Comparison of ENCODE assay signal across 8 cellular contexts in the genomic region with DNA sequence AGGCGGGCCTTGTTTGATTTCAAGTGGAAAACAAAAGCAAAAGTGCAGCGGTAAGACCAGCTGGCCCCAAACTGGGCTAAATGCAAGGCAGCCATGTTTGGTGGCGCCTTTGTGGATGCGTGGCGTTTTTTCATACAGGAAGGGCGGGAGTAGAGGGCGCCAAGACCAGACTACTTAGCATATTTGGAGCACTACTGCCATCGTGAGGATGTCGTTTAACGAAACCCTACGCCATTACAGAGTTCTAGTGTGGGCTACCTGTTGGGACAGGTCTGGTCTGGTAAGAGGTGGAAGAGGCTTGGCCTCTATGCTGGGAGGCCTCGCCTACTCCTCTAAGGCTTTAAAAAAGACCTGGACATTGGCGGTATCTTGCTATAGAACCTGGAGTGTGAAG.
DNase-seq lines count a peak whose midpoint lies in the region; ATAC-seq, FAIRE-seq and TF ChIP-seq lines count a peak whose summit lies in the region.

No MANE protein-coding gene starts in this region.

- TF ChIP-seq CTCF in liver (IDR thresholded peaks at IDR 0.05; ENCODE audit: low read depth, low read length, missing input control): peak; percentile 47
- TF ChIP-seq CTCF in HepG2 (CRISPR knock-in tag; IDR thresholded peaks at IDR 0.05): no peak
- peak in 2 of 3 donors; percentile 30 to 69 for TF ChIP-seq CTCF in breast epithelium (IDR thresholded peaks at IDR 0.05)

- ATAC-seq in HepG2: no peak
- no peak for ATAC-seq in HG03521 (IDR thresholded peaks at IDR 0.05; ENCODE audit: unreplicated experiment)

- H3K9me3 ChIP-seq in liver (ENCODE audit: control insufficient read depth in 4 of 4, low read length in 3 of 4) (no peaks in the 10 kb centered on the region), HepG2 (ENCODE audit: low read length) (no peaks in the 10 kb centered on the region), breast epithelium (no peaks in the 10 kb centered on the region)

- POLR2A ChIA-PET in HepG2 (lab: Yijun Ruan, JAX): no interaction called here

- no peaks in the 10 kb centered on the region for H3K79me2 ChIP-seq in HepG2 (ENCODE audit: insufficient read depth, low read length)

- intact Hi-C loops in HepG2 (cut with micrococcal nuclease; ENCODE audit: unreplicated experiment) (no loop called here), breast epithelium (cut with DNase I; ENCODE audit: low total_unique reads) (no loop called here), posterior cingulate gyrus (cut with DNase I) (no loop called here)

- no peak overlapping the region for H3K4me2 ChIP-seq in HepG2 (ENCODE audit: low read depth, low read length)

- TF ChIP-seq EP300 in HepG2 (IDR thresholded peaks at IDR 0.05; ENCODE audit: low read depth in 2 of 2, low read length in 2 of 2): no peak
- no peak for TF ChIP-seq EP300 in HepG2 (CRISPR knock-in tag; IDR thresholded peaks at IDR 0.05; ENCODE audit: borderline replicate concordance)

- BruUV-seq in HepG2 (replicated peaks; lab: Mats Ljungman, UMichigan): no TSS peak

- H2AFZ ChIP-seq in HepG2 (ENCODE audit: low read length): no peak overlapping the region

- in situ Hi-C loops in HepG2 (cut with HindIII; ENCODE audit: extremely low pct_ligation_motif_present, low pct_unique_long_range_greater_than_20kb): no loop called here

- H3K4me3 ChIP-seq in liver (ENCODE audit: low read depth in 1 of 3, low read length in 3 of 3) (peak overlapping the region in 2 of 3 donors; percentile 63 to 77), HepG2 (replicated peaks in 1 of 3; ENCODE audit: insufficient read depth in 1 of 3, low read depth in 2 of 3, low read length in 3 of 3) (no peak overlapping the region), breast epithelium (peak overlapping the region in 2 of 3 donors; percentile 49 to 65)

- DNase-seq in HepG2 (ENCODE audit: low spot score) (no peak), NCI-H1417 treated with DMSO at 0.1 percent for 48 hours (lab: John Stamatoyannopoulos, UW) (peak; percentile 75), breast epithelium (ENCODE audit: low spot score in 2 of 2) (peak in 1 of 2 donors; percentile 94), posterior cingulate gyrus (peak in 7 of 10 donors; percentile 75 to 98 (median 87)), germinal center (ENCODE audit: low spot score) (no peak), DMS153 treated with DMSO at 0.1 percent for 48 hours (lab: John Stamatoyannopoulos, UW; ENCODE audit: unreplicated experiment) (no peak)

- 93% methylated on average over 13 of the region's 13 CpGs for WGBS in liver
- 99% methylated on average over 7 of the region's 13 CpGs for WGBS in HepG2 (ENCODE audit: low lambda C conversion rate)

- H3K4me1 ChIP-seq in liver (ENCODE audit: control insufficient read depth in 4 of 4, insufficient read depth in 4 of 4, low read length in 3 of 4): peaks cover 0 to 35% (median 22%) of the 10 kb centered on the region in 4 donors
- H3K4me1 ChIP-seq in HepG2 (ENCODE audit: insufficient read depth, low read length): no peaks in the 10 kb centered on the region
- H3K4me1 ChIP-seq in breast epithelium: no peaks in the 10 kb centered on the region

- TF ChIP-seq POLR2A in HepG2 (IDR thresholded peaks at IDR 0.05; ENCODE audit: insufficient read depth in 1 of 2, low read depth in 2 of 2, low read length in 2 of 2) (no peak), breast epithelium (IDR thresholded peaks at IDR 0.05) (no peak)

- H3K27me3 ChIP-seq in liver (ENCODE audit: control insufficient read depth in 4 of 4, insufficient read depth in 4 of 4, low read length in 3 of 4) (no peaks in the 10 kb centered on the region), HepG2 (ENCODE audit: control insufficient read depth in 1 of 2, insufficient read depth in 2 of 2, low read length in 2 of 2) (no peaks in the 10 kb centered on the region), breast epithelium (peaks cover 0 to 14% of the 10 kb centered on the region in 2 donors)

- H3K36me3 ChIP-seq in liver (ENCODE audit: control insufficient read depth in 4 of 4, insufficient read depth in 3 of 4, low read depth in 1 of 4, low read length in 3 of 4): peaks cover 0 to 2% (median 0%) of the 10 kb centered on the region in 4 donors
- H3K36me3 ChIP-seq in HepG2 (replicated peaks in 1 of 2; ENCODE audit: control insufficient read depth in 1 of 2, insufficient read depth in 2 of 2, low read length in 2 of 2): peaks cover 1 to 15% of the 10 kb centered on the region in 2 experiments; a peak in 1 of 5 replicates
- H3K36me3 ChIP-seq in breast epithelium: no peaks in the 10 kb centered on the region

- no peak for FAIRE-seq in HepG2 (lab: Jason Lieb, UNC)

- H4K20me1 ChIP-seq in HepG2 (ENCODE audit: insufficient read depth, low read length): no peaks in the 10 kb centered on the region

- H3K27ac ChIP-seq in liver (ENCODE audit: low read depth in 1 of 2, low read length in 2 of 2) (peak overlapping the region in 1 of 2 donors; percentile 13), HepG2 (ENCODE audit: extremely low read length, insufficient read depth, low read length) (no peak overlapping the region), breast epithelium (peak overlapping the region; percentile 85 to 87)

- TF ChIP-seq RAD21 in liver (IDR thresholded peaks at IDR 0.05): peak in 1 of 2 donors; percentile 90
- no peak for TF ChIP-seq RAD21 in HepG2 (CRISPR knock-in tag; IDR thresholded peaks at IDR 0.05)

- no peak overlapping the region for H3K9ac ChIP-seq in liver (ENCODE audit: low read depth in 1 of 2, low read length in 2 of 2)
- H3K9ac ChIP-seq in HepG2 (ENCODE audit: insufficient read depth, low read depth, low read length): no peak overlapping the region

- CTCF ChIA-PET in HepG2 (lab: Yijun Ruan, JAX; ENCODE audit: low intra/inter-chr PET ratio, low total read pairs): no interaction called here

TF ChIP-seq in liver, 16 proteins besides CTCF, POLR2A, EP300 and RAD21 (continues in another document):
- TF ChIP-seq FOXA2 (IDR thresholded peaks at IDR 0.05) (no peak), HNF4G (IDR thresholded peaks at IDR 0.05) (no peak), FOXA1 (IDR thresholded peaks at IDR 0.05) (no peak), RXRA (IDR thresholded peaks at IDR 0.05) (peak in 1 of 2 donors; percentile 46), YY1 (IDR thresholded peaks at IDR 0.05) (no peak), NR2F2 (IDR thresholded peaks at IDR 0.05) (no peak), JUND (IDR thresholded peaks at IDR 0.05) (no peak), TAF1 (conservative IDR thresholded peaks at IDR 0.05) (no peak)
- TF ChIP-seq, protein P1, sequence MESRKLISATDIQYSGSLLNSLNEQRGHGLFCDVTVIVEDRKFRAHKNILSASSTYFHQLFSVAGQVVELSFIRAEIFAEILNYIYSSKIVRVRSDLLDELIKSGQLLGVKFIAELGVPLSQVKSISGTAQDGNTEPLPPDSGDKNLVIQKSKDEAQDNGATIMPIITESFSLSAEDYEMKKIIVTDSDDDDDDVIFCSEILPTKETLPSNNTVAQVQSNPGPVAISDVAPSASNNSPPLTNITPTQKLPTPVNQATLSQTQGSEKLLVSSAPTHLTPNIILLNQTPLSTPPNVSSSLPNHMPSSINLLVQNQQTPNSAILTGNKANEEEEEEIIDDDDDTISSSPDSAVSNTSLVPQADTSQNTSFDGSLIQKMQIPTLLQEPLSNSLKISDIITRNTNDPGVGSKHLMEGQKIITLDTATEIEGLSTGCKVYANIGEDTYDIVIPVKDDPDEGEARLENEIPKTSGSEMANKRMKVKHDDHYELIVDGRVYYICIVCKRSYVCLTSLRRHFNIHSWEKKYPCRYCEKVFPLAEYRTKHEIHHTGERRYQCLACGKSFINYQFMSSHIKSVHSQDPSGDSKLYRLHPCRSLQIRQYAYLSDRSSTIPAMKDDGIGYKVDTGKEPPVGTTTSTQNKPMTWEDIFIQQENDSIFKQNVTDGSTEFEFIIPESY (IDR thresholded peaks at IDR 0.05): no peak
- TF ChIP-seq, protein P2, sequence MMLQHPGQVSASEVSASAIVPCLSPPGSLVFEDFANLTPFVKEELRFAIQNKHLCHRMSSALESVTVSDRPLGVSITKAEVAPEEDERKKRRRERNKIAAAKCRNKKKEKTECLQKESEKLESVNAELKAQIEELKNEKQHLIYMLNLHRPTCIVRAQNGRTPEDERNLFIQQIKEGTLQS (IDR thresholded peaks at IDR 0.05): peak; percentile 79
- TF ChIP-seq, protein P3, sequence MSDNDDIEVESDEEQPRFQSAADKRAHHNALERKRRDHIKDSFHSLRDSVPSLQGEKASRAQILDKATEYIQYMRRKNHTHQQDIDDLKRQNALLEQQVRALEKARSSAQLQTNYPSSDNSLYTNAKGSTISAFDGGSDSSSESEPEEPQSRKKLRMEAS (IDR thresholded peaks at IDR 0.05): no peak

TF ChIP-seq in HepG2, 621 proteins besides CTCF, POLR2A, EP300 and RAD21:
- TF ChIP-seq HHEX (CRISPR knock-in tag; IDR thresholded peaks at IDR 0.05) (no peak), ISL2 (CRISPR knock-in tag; IDR thresholded peaks at IDR 0.05) (no peak), DMAP1 (CRISPR knock-in tag; IDR thresholded peaks at IDR 0.05) (no peak)
- TF ChIP-seq, protein P4, sequence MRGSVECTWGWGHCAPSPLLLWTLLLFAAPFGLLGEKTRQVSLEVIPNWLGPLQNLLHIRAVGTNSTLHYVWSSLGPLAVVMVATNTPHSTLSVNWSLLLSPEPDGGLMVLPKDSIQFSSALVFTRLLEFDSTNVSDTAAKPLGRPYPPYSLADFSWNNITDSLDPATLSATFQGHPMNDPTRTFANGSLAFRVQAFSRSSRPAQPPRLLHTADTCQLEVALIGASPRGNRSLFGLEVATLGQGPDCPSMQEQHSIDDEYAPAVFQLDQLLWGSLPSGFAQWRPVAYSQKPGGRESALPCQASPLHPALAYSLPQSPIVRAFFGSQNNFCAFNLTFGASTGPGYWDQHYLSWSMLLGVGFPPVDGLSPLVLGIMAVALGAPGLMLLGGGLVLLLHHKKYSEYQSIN (CRISPR knock-in tag; IDR thresholded peaks at IDR 0.05; ENCODE audit: borderline replicate concordance): no peak
TF ChIP-seq in HepG2: peak in this region for 0.

Comparison
In these comparisons a context has a peak if more than half of its experiments do, and no peak if none do; other contexts are left out.
1. H3K4me3 ChIP-seq: peak in liver (2 of 3) and breast epithelium (2 of 3); none in HepG2 (0 of 3).
2. DNase-seq: peak in NCI-H1417 treated with DMSO at 0.1 percent for 48 hours (single experiment) and posterior cingulate gyrus (7 of 10); none in HepG2 (single experiment), germinal center (single experiment) and DMS153 treated with DMSO at 0.1 percent for 48 hours (single experiment).